ENCODE assay signal across 24 cellular contexts in the genomic region with DNA sequence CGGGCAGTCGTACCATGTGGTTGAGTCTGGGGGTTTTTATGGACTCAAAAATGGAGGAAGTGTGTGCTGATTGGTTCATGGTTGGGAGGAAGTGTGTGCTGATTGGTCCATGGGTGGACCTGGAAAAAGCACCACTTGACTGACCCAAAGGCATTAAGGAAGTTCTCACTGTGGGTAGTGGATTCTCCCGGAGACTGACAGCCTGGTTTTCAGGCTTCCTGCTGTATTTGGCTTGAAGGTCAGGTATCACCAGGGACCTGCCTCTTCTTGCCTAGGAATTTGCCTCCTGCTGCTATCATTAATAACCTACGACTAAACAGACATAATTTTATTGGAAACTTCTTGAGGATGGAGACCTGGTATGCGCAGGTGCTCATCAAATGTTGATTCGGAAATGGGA.
DNase-seq lines count a peak whose midpoint lies in the region; ATAC-seq, FAIRE-seq and TF ChIP-seq lines count a peak whose summit lies in the region.
"Had no signal": no experiment of that assay in that cellular context is flagged by ENCODE, and none has a peak within 500 bp of the region (broad histone marks: within the 10 kb centered on the region; RNA-seq: fewer than 3 reads in every experiment).

No MANE protein-coding gene starts in this region.

- dilution Hi-C loops in keratinocyte (cut with MboI; ENCODE audit: extremely low pct_ligation_motif_present, low sequenced_read_pairs) = no loop called here

- no peaks in the 10 kb centered on the region for H3K9me3 Mint-ChIP-seq in activated naive CD8-positive, alpha-beta T cell treated with anti-CD3 and anti-CD28 coated beads, Interleukin-2, amount 50 U/mL, for 24 hours
- H3K9me3 Mint-ChIP-seq: CD4-positive, CD25-positive, alpha-beta regulatory T cell; CD8-positive, alpha-beta T cell had no signal

- intact Hi-C loops in testis (cut with DNase I; ENCODE audit: low total_unique reads) = no loop called here

- H3K4me3 ChIP-seq in epithelial cell of esophagus (ENCODE audit: low read length) (no peak overlapping the region), keratinocyte (ENCODE audit: control insufficient read depth in 2 of 3, extremely low read depth in 1 of 3, insufficient read depth in 2 of 3, low read depth in 1 of 3, low read length in 3 of 3) (no peak overlapping the region), testis (no peak overlapping the region)
- H3K4me3 ChIP-seq: BLaER1, GM23248 had no signal

- peaks cover 26% of the 10 kb centered on the region for H3K4me1 ChIP-seq in keratinocyte (ENCODE audit: control insufficient read depth, extremely low read depth, insufficient read depth, low read length)
- H3K4me1 ChIP-seq in testis = no peaks in the 10 kb centered on the region

- no peak overlapping the region for H3K27ac ChIP-seq in keratinocyte (ENCODE audit: control insufficient read depth, insufficient read depth, low read length)
- H3K27ac ChIP-seq in testis = no peak overlapping the region
- H3K27ac ChIP-seq: 22Rv1, BLaER1, C4-2B, GM23248 had no signal

- no peak for TF ChIP-seq CTCF in epithelial cell of esophagus (IDR thresholded peaks at IDR 0.05; ENCODE audit: insufficient read depth, low read depth, low read length, missing control alignments)
- TF ChIP-seq CTCF in keratinocyte (optimal IDR thresholded peaks at IDR 0.05 in 1 of 3, IDR thresholded peaks at IDR 0.05 in 1 of 3, conservative IDR thresholded peaks at IDR 0.05 in 1 of 3; ENCODE audit: extremely low read depth in 1 of 3, insufficient read depth in 2 of 3, low read length in 3 of 3) = no peak
- no peak for TF ChIP-seq CTCF in testis (IDR thresholded peaks at IDR 0.05)

- no peaks in the 10 kb centered on the region for H3K4me1 Mint-ChIP-seq in activated naive CD8-positive, alpha-beta T cell treated with anti-CD3 and anti-CD28 coated beads, Interleukin-2, amount 50 U/mL, for 24 hours

- no peaks in the 10 kb centered on the region for H3K79me2 ChIP-seq in keratinocyte (ENCODE audit: control insufficient read depth, insufficient read depth, low read length)

- TF ChIP-seq POLR2A in testis (IDR thresholded peaks at IDR 0.05) = no peak

- H2AFZ ChIP-seq in keratinocyte (ENCODE audit: control insufficient read depth, low read length) = peak overlapping the region; percentile 38
- H2AFZ ChIP-seq: GM23248 had no signal

- 72 to 75% methylated on average over 6 of the region's 6 CpGs for WGBS in testis, 2 donors

- H3K9me3 ChIP-seq in keratinocyte (ENCODE audit: control insufficient read depth, low read depth, low read length) (peaks cover 3% of the 10 kb centered on the region), testis (no peaks in the 10 kb centered on the region)

- H3K9me1 ChIP-seq in keratinocyte (ENCODE audit: control insufficient read depth, extremely low read depth, insufficient read depth, low read length) = no peaks in the 10 kb centered on the region

- H3K36me3 ChIP-seq in keratinocyte (ENCODE audit: control insufficient read depth in 2 of 2, extremely low read depth in 1 of 2, insufficient read depth in 2 of 2, low read length in 2 of 2) (no peaks in the 10 kb centered on the region), testis (ENCODE audit: low read depth, missing control alignments) (no peaks in the 10 kb centered on the region)

- peaks cover 2% of the 10 kb centered on the region for H3K36me3 Mint-ChIP-seq in activated naive CD8-positive, alpha-beta T cell treated with anti-CD3 and anti-CD28 coated beads, Interleukin-2, amount 50 U/mL, for 24 hours (ENCODE audit: low read depth)

- no peaks in the 10 kb centered on the region for H3K27me3 Mint-ChIP-seq in activated naive CD8-positive, alpha-beta T cell treated with anti-CD3 and anti-CD28 coated beads, Interleukin-2, amount 50 U/mL, for 24 hours
- H3K27me3 Mint-ChIP-seq: B cell; CD4-positive, CD25-positive, alpha-beta regulatory T cell had no signal

- DNase-seq in NCI-H146 (lab: John Stamatoyannopoulos, UW) (peak; percentile 20), NCI-H146 treated with DMSO at 0.1 percent for 48 hours (lab: John Stamatoyannopoulos, UW; ENCODE audit: unreplicated experiment) (no peak), epithelial cell of esophagus (ENCODE audit: low read depth) (peak; percentile 28), keratinocyte (ENCODE audit: low read depth, low spot score) (no peak), testis (peak; percentile 23), activated T-cell treated with anti-CD3 and anti-CD28 coated beads for 4 hours (no peak)
- DNase-seq in activated naive CD8-positive, alpha-beta T cell treated with anti-CD3 and anti-CD28 coated beads, Interleukin-2, amount 50 U/mL, for 24 hours = no peak
- DNase-seq: CD4-positive, CD25-positive, alpha-beta regulatory T cell; CD8-positive, alpha-beta T cell; DMS53; DMS79 treated with DMSO at 0.1 percent for 48 hours; GF-D8; GM23248; H7; HCEC 1CT had no signal

- H3K4me2 ChIP-seq in keratinocyte (ENCODE audit: control insufficient read depth, extremely low read depth, insufficient read depth, low read depth, low read length) = peak overlapping the region; percentile 46
- H3K4me2 ChIP-seq: BLaER1 had no signal

- no peak overlapping the region for H3K9ac ChIP-seq in keratinocyte (ENCODE audit: control insufficient read depth, extremely low read depth, insufficient read depth, low read length)
- H3K9ac ChIP-seq: BLaER1, GM23248 had no signal

- no peaks in the 10 kb centered on the region for H4K20me1 ChIP-seq in keratinocyte (ENCODE audit: control insufficient read depth, extremely low read depth, insufficient read depth, low read length)

- no peak for FAIRE-seq in keratinocyte (lab: Jason Lieb, UNC)
- FAIRE-seq: A204.1, GM12891, GM19239, H1 had no signal

- H3K27ac Mint-ChIP-seq in activated naive CD8-positive, alpha-beta T cell treated with anti-CD3 and anti-CD28 coated beads, Interleukin-2, amount 50 U/mL, for 24 hours = no peak overlapping the region
- H3K27ac Mint-ChIP-seq: B cell; CD4-positive, CD25-positive, alpha-beta regulatory T cell; CD8-positive, alpha-beta T cell had no signal

- no peaks in the 10 kb centered on the region for H3K27me3 ChIP-seq in keratinocyte (ENCODE audit: control insufficient read depth, extremely low read depth, insufficient read depth, low read length)
- no peaks in the 10 kb centered on the region for H3K27me3 ChIP-seq in testis
- H3K27me3 ChIP-seq: BLaER1 had no signal

- H3K4me3 Mint-ChIP-seq in activated naive CD8-positive, alpha-beta T cell treated with anti-CD3 and anti-CD28 coated beads, Interleukin-2, amount 50 U/mL, for 24 hours = no peak overlapping the region
- H3K4me3 Mint-ChIP-seq: B cell; CD4-positive, CD25-positive, alpha-beta regulatory T cell; CD8-positive, alpha-beta T cell had no signal

- no peak for ATAC-seq in activated naive CD8-positive, alpha-beta T cell treated with anti-CD3 and anti-CD28 coated beads, Interleukin-2, amount 50 U/mL, for 24 hours
- no peak for ATAC-seq in HG03280 (IDR thresholded peaks at IDR 0.05; ENCODE audit: unreplicated experiment)
- ATAC-seq: CD8-positive, alpha-beta T cell had no signal

Comparison
In these comparisons a context has a peak if more than half of its experiments do, and no peak if none do; other contexts are left out.
1. DNase-seq: peak in NCI-H146 (single experiment), epithelial cell of esophagus (single experiment) and testis (single experiment); none in NCI-H146 treated with DMSO at 0.1 percent for 48 hours (single experiment), keratinocyte (single experiment), activated naive CD8-positive, alpha-beta T cell treated with anti-CD3 and anti-CD28 coated beads, Interleukin-2, amount 50 U/mL, for 24 hours (single experiment) and activated T-cell treated with anti-CD3 and anti-CD28 coated beads for 4 hours (single experiment).